In the genomic region with DNA sequence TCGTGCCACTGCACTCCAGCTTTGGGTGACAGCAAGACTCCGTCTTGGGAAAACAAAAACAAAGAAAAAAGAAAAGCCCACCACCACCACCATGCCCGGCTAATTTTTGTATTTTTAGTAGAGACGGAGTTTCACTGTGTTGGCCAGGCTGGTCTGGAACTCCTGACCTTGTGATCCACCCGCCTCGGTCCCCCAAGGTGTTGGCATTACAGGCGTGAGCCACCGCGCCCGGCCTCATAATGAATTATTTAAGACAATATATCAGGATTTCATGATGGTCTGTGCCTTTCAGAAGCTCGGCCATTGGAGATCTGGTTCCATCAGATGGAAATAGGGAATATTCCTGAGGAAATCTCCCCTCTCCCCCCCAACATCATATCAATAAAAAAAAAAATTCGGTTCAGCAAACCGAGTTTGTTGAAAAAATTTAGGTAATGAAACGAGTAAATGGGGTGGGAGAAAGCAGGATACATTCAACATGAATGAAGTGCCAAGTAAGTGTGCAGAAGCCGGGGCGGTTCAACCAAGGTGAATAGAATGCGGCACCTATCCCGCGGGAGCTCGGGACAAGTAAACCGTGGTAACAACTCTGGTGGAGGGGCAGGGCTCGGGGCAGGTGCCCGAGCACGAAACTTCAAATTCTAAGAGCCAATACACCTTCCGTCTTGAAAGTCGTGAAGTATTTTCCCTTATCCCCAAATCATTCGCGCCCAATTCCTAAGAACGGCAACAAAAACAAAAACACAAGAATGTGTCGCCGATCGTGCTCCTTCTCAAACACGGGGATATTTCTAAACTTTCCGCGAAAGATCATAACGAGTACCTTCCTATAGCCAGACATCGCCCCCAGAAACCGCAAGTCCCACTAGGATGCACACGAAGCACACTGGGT, we compare ENCODE assay signal across 8 cellular contexts. TPM values are rescaled to one million over a fixed set of nuclear protein-coding genes. Genes with fewer than 3 reads are reported as not detected.
DNase-seq lines count a peak whose midpoint lies in the region; ATAC-seq and TF ChIP-seq lines count a peak whose summit lies in the region.

No MANE protein-coding gene starts in this region.

- 9 to 14% (median 14%) methylated on average over 27 to 39 of the region's 39 CpGs for WGBS in adrenal gland, 4 donors

- H3K4me1 ChIP-seq in ACC112 (ENCODE audit: control insufficient read depth, insufficient read depth, low read length, unreplicated experiment), result peaks cover 11% of the 10 kb centered on the region
- peaks cover 3 to 21% of the 10 kb centered on the region in 2 donors for H3K4me1 ChIP-seq in adrenal gland (replicated peaks in 1 of 2)
- peaks cover 3 to 5% of the 10 kb centered on the region in 2 donors for H3K4me1 ChIP-seq in left lung
- peaks cover 8 to 26% (median 20%) of the 10 kb centered on the region in 5 donors for H3K4me1 ChIP-seq in subcutaneous abdominal adipose tissue (ENCODE audit: control insufficient read depth in 5 of 5, insufficient read depth in 5 of 5, low read length in 5 of 5)

- H3K79me2 ChIP-seq in ACC112 (ENCODE audit: control insufficient read depth, insufficient read depth, low read length, unreplicated experiment), result peaks cover 37% of the 10 kb centered on the region

- H3K9me3 ChIP-seq in adrenal gland (replicated peaks in 1 of 3) (no peaks in the 10 kb centered on the region), left lung (no peaks in the 10 kb centered on the region), subcutaneous abdominal adipose tissue (ENCODE audit: control insufficient read depth in 5 of 5, low read length in 5 of 5) (no peaks in the 10 kb centered on the region)

- ATAC-seq in left lung, result peak; percentile 9

- peak overlapping the region; percentile 94 for H3K4me3 ChIP-seq in ACC112 (ENCODE audit: low read depth, low read length)
- peak overlapping the region; percentile 69 for H3K4me3 ChIP-seq in HL-60 (replicated peaks; ENCODE audit: insufficient read depth, low read length)
- peak overlapping the region in 3 of 4 donors; percentile 11 to 65 (median 48) for H3K4me3 ChIP-seq in adrenal gland
- H3K4me3 ChIP-seq in left lung, result peak overlapping the region; percentile 62 to 76
- peak overlapping the region; percentile 74 to 92 (median 90) for H3K4me3 ChIP-seq in subcutaneous abdominal adipose tissue (ENCODE audit: low read depth in 1 of 5, low read length in 5 of 5)

- H3K27me3 ChIP-seq in ACC112 (ENCODE audit: insufficient read depth, low read length) (no peaks in the 10 kb centered on the region), HL-60 (ENCODE audit: insufficient read depth, poor library complexity, severe bottlenecking) (no peaks in the 10 kb centered on the region), adrenal gland (no peaks in the 10 kb centered on the region), left lung (no peaks in the 10 kb centered on the region), subcutaneous abdominal adipose tissue (ENCODE audit: control insufficient read depth in 5 of 5, insufficient read depth in 4 of 5, low read length in 5 of 5) (peaks cover 0 to 2% (median 0%) of the 10 kb centered on the region in 5 donors)

- H3K36me3 ChIP-seq in ACC112 (ENCODE audit: insufficient read depth, low read length) (no peaks in the 10 kb centered on the region), adrenal gland (replicated peaks in 1 of 2) (no peaks in the 10 kb centered on the region), left lung (no peaks in the 10 kb centered on the region), subcutaneous abdominal adipose tissue (ENCODE audit: control insufficient read depth in 5 of 5, insufficient read depth in 5 of 5, low read length in 5 of 5) (peaks cover 0 to under 1% (median 0%) of the 10 kb centered on the region in 5 donors)

- peak overlapping the region; percentile 22 to 71 (median 60) for H3K9ac ChIP-seq in subcutaneous abdominal adipose tissue (ENCODE audit: low read length in 5 of 5)

- peak overlapping the region; percentile 95 for H2AFZ ChIP-seq in ACC112 (ENCODE audit: low read length, unreplicated experiment)

- no peak for TF ChIP-seq CTCF in HL-60 (IDR thresholded peaks at IDR 0.05; ENCODE audit: insufficient read depth, low read length)
- no peak for TF ChIP-seq CTCF in adrenal gland (IDR thresholded peaks at IDR 0.05)
- TF ChIP-seq CTCF in left lung (IDR thresholded peaks at IDR 0.05), result no peak

- intact Hi-C loops in adrenal gland (cut with DNase I), result no loop called here
- intact Hi-C loops in left lung (cut with DNase I), result no loop called here

- no peak for TF ChIP-seq POLR2A in adrenal gland (IDR thresholded peaks at IDR 0.05)

- peak in 1 of 2 experiments; percentile 5 for DNase-seq in HL-60 (ENCODE audit: low read depth in 1 of 2, low spot score in 1 of 2)
- DNase-seq in adrenal gland, result peak in 6 of 7 donors; percentile 25 to 63 (median 48)
- peak in 1 of 2 donors; percentile 39 for DNase-seq in left lung
- DNase-seq in NCI-H1436 treated with DMSO at 0.1 percent for 48 hours (lab: John Stamatoyannopoulos, UW), result no peak
- no peak for DNase-seq in A172 (ENCODE audit: low spot score)
- no peak for DNase-seq in NCI-H1694 treated with DMSO at 0.1 percent for 48 hours (lab: John Stamatoyannopoulos, UW)

- H3K27ac ChIP-seq in ACC112 (ENCODE audit: low read depth, low read length) (no peak overlapping the region), HL-60 (replicated peaks) (peak overlapping the region; percentile 38), adrenal gland (peak overlapping the region in 2 of 5 donors; percentile 15 to 40), left lung (peak overlapping the region in 1 of 2 donors; percentile 23), subcutaneous abdominal adipose tissue (ENCODE audit: low read depth, low read length) (peak overlapping the region; percentile 84)

RNA-seq across cellular contexts. Expression of gene TXLNG, which starts 0.8 kb away (rescaled TPM):
- total RNA-seq in adrenal gland (10 to 100 TPM; 15.4 to 33.2 (median 20.5) TPM), left lung (10 to 100 TPM in 1 of 2 donors, 1 to 10 TPM in 1; 9.6 to 11.3 TPM)
- polyA plus RNA-seq in adrenal gland, result 10 to 100 TPM; 18.2 to 29.5 (median 27.0) TPM
- total RNA-seq in A172 (2014; rRNA removed; shearing (Covaris generic)), result 14.7 and 21.1 TPM in 2 replicates

Comparison
In these comparisons a context has a peak if more than half of its experiments do, and no peak if none do; other contexts are left out.
1. DNase-seq: peak in adrenal gland (6 of 7); none in NCI-H1436 treated with DMSO at 0.1 percent for 48 hours (single experiment), A172 (single experiment) and NCI-H1694 treated with DMSO at 0.1 percent for 48 hours (single experiment).
2. Peak in every context shown above with its lines, with median percentiles within 50 percentile points of each other: H3K4me3 ChIP-seq.